In genomic region chr3:135412475-135412874, GRCh38 we compare ENCODE assay signal across 15 cellular contexts.
"Had no signal": no experiment of that assay in that cellular context is flagged by ENCODE, and none has a peak within 500 bp of the region (broad histone marks: within the 10 kb centered on the region; RNA-seq: fewer than 3 reads in every experiment).

No MANE protein-coding gene starts in this region.

- H3K4me1 Mint-ChIP-seq: activated CD4-positive, alpha-beta T cell treated with anti-CD3 and anti-CD28 coated beads, Interleukin-2, amount 10 ng/mL, durations not matched to agents 7 days and 5 days; activated naive CD4-positive, alpha-beta T cell treated with anti-CD3 and anti-CD28 coated beads, Interleukin-2, amount 50 U/mL, for 24 hours; central memory CD8-positive, alpha-beta T cell; naive thymus-derived CD4-positive, alpha-beta T cell had no signal

- H3K4me1 ChIP-seq: body of pancreas, gastroesophageal sphincter, tibial nerve, vagina had no signal

- H3K9me3 Mint-ChIP-seq: activated CD4-positive, alpha-beta T cell treated with anti-CD3 and anti-CD28 coated beads, Interleukin-2, amount 10 ng/mL, durations not matched to agents 7 days and 5 days; activated naive CD4-positive, alpha-beta T cell treated with anti-CD3 and anti-CD28 coated beads, Interleukin-2, amount 50 U/mL, for 24 hours had no signal

- DNase-seq: activated CD4-positive, alpha-beta T cell treated with anti-CD3 and anti-CD28 coated beads, Interleukin-2, amount 10 ng/mL, durations not matched to agents 7 days and 5 days; activated CD4-positive, CD25-positive, alpha-beta regulatory T cell; activated T-cell treated with anti-CD3 and anti-CD28 coated beads, Interleukin-2, amount 50 U/mL, for 1 hour; body of pancreas; effector memory CD4-positive, alpha-beta T cell; naive thymus-derived CD4-positive, alpha-beta T cell; right cardiac atrium; small intestine had no signal

- H3K36me3 Mint-ChIP-seq: activated naive CD4-positive, alpha-beta T cell treated with anti-CD3 and anti-CD28 coated beads, Interleukin-2, amount 50 U/mL, for 24 hours; naive thymus-derived CD4-positive, alpha-beta T cell had no signal

- H3K4me3 ChIP-seq: body of pancreas, gastroesophageal sphincter, tibial nerve, vagina had no signal

- H3K27me3 ChIP-seq: body of pancreas, gastroesophageal sphincter, tibial nerve, vagina had no signal

- H3K4me3 Mint-ChIP-seq: activated CD4-positive, alpha-beta T cell treated with anti-CD3 and anti-CD28 coated beads, Interleukin-2, amount 10 ng/mL, durations not matched to agents 7 days and 5 days; activated naive CD4-positive, alpha-beta T cell treated with anti-CD3 and anti-CD28 coated beads, Interleukin-2, amount 50 U/mL, for 24 hours; central memory CD8-positive, alpha-beta T cell; naive thymus-derived CD4-positive, alpha-beta T cell had no signal

- ATAC-seq: body of pancreas; gastroesophageal sphincter; naive thymus-derived CD4-positive, alpha-beta T cell; right cardiac atrium had no signal

- H3K27ac ChIP-seq: body of pancreas, epithelial cell of prostate, gastroesophageal sphincter, tibial nerve, vagina had no signal

- H3K36me3 ChIP-seq: gastroesophageal sphincter, tibial nerve, vagina had no signal

- H3K27ac Mint-ChIP-seq: activated CD4-positive, alpha-beta T cell treated with anti-CD3 and anti-CD28 coated beads, Interleukin-2, amount 10 ng/mL, durations not matched to agents 7 days and 5 days; activated naive CD4-positive, alpha-beta T cell treated with anti-CD3 and anti-CD28 coated beads, Interleukin-2, amount 50 U/mL, for 24 hours; naive thymus-derived CD4-positive, alpha-beta T cell; progenitor cell of endocrine pancreas had no signal

- H3K27me3 Mint-ChIP-seq: activated CD4-positive, alpha-beta T cell treated with anti-CD3 and anti-CD28 coated beads, Interleukin-2, amount 10 ng/mL, durations not matched to agents 7 days and 5 days; activated naive CD4-positive, alpha-beta T cell treated with anti-CD3 and anti-CD28 coated beads, Interleukin-2, amount 50 U/mL, for 24 hours; central memory CD8-positive, alpha-beta T cell; progenitor cell of endocrine pancreas had no signal
